ENCODE assay signal across 17 cellular contexts in genomic region chr3:133303430-133303829, GRCh38.
DNase-seq lines count a peak whose midpoint lies in the region; ATAC-seq and TF ChIP-seq lines count a peak whose summit lies in the region.
"Had no signal": no experiment of that assay in that cellular context is flagged by ENCODE, and none has a peak within 500 bp of the region (broad histone marks: within the 10 kb centered on the region; RNA-seq: fewer than 3 reads in every experiment).

No MANE protein-coding gene starts in this region.

- H4K20me1 ChIP-seq in IMR-90 (ENCODE audit: insufficient read depth, low read length) (no peaks in the 10 kb centered on the region), osteoblast (ENCODE audit: insufficient read depth, low read length) (no peaks in the 10 kb centered on the region)

- peak overlapping the region; percentile 94; the same call in 1 of the 2 replicates for H3K4ac ChIP-seq in IMR-90 (ENCODE audit: low read depth, low read length)

- H2BK15ac ChIP-seq in IMR-90 (ENCODE audit: low read depth, low read length), result no peak overlapping the region; the same call in 2 of the 3 replicates

- in situ Hi-C loops in IMR-90 (cut with MboI; ENCODE audit: low sequenced_read_pairs) (no loop called here), brain microvascular endothelial cell (cut with HindIII; ENCODE audit: low pct_ligation_motif_present, low sequenced_read_pairs) (no loop called here)

- no peak for TF ChIP-seq POLR2A in IMR-90 (IDR thresholded peaks at IDR 0.05; ENCODE audit: low read depth, low read length)

- BruUV-seq in IMR-90 (replicated peaks; lab: Mats Ljungman, UMichigan), result no TSS peak

- H3K9me1 ChIP-seq in IMR-90 (ENCODE audit: insufficient read depth, low read length), result peaks cover 9% of the 10 kb centered on the region

- H4K5ac ChIP-seq in IMR-90 (ENCODE audit: low read depth, low read length), result no peak overlapping the region; the same call in 1 of the 2 replicates

- DNase-seq in EL (peak; percentile 39), IMR-90 (peak; percentile 42), brain microvascular endothelial cell (no peak), osteoblast (ENCODE audit: insufficient read length, low spot score, missing footprints) (peak; percentile 23), NCI-H226 (no peak)
- no peak for DNase-seq in stimulated activated CD4-positive, alpha-beta T cell treated with anti-CD3 and anti-CD28 coated beads, Interleukin-4, amount 100 ng/mL, for 1 hour
- DNase-seq: AML-193; Caco-2; CD4-positive, alpha-beta T cell; GM23248 had no signal

- POLR2A ChIA-PET in IMR-90 (lab: Charles Lee; ENCODE audit: unreplicated experiment), result no interaction called here

- no peak overlapping the region for H3K14ac ChIP-seq in IMR-90 (replicated peaks; ENCODE audit: low read depth, low read length)

- peak overlapping the region; percentile 42 to 91; a peak in 3 of 4 replicates for H4K8ac ChIP-seq in IMR-90 (ENCODE audit: low read depth in 2 of 2, low read length in 2 of 2)

- H3K9me3 ChIP-seq in IMR-90 (ENCODE audit: control insufficient read depth, insufficient read depth, low read length) (no peaks in the 10 kb centered on the region), osteoblast (ENCODE audit: low read depth, low read length) (no peaks in the 10 kb centered on the region)
- H3K9me3 ChIP-seq: Caco-2, HAP-1 had no signal

- TF ChIP-seq CTCF in IMR-90 (conservative IDR thresholded peaks at IDR 0.05; ENCODE audit: low read depth, low read length) (no peak), brain microvascular endothelial cell (IDR thresholded peaks at IDR 0.05; ENCODE audit: low read depth, low read length, missing control alignments) (no peak), osteoblast (IDR thresholded peaks at IDR 0.05; ENCODE audit: extremely low read depth, low read depth, low read length) (no peak)

- H2AK9ac ChIP-seq in IMR-90 (replicated peaks; ENCODE audit: low read depth, low read length, poor library complexity), result no peak overlapping the region

- H3K27me3 ChIP-seq in IMR-90 (ENCODE audit: control insufficient read depth, insufficient read depth, low read length) (no peaks in the 10 kb centered on the region), brain microvascular endothelial cell (replicated peaks) (no peaks in the 10 kb centered on the region), osteoblast (ENCODE audit: insufficient read depth, low read length) (no peaks in the 10 kb centered on the region)

- intact Hi-C loops in IMR-90 (cut with micrococcal nuclease), result no loop called here

- no peak overlapping the region for H3K9ac ChIP-seq in IMR-90 (ENCODE audit: low read depth, low read length)
- H3K9ac ChIP-seq: GM23248 had no signal

- no peak overlapping the region for H3K4me3 ChIP-seq in IMR-90 (ENCODE audit: insufficient read depth, low read depth, low read length)
- no peak overlapping the region for H3K4me3 ChIP-seq in brain microvascular endothelial cell (ENCODE audit: low read depth, low read length)
- H3K4me3 ChIP-seq in osteoblast (ENCODE audit: insufficient read depth, low read length), result no peak overlapping the region
- H3K4me3 ChIP-seq: GM12878, GM23248, HAP-1, K562 had no signal

- ATAC-seq in IMR-90 (ENCODE audit: low read depth), result peak; percentile 36
- no peak for ATAC-seq in GM21576 (IDR thresholded peaks at IDR 0.05; ENCODE audit: unreplicated experiment)
- no peak for ATAC-seq in HG03442 (IDR thresholded peaks at IDR 0.05; ENCODE audit: unreplicated experiment)
- ATAC-seq: GM12878, K562 had no signal

- peak overlapping the region; percentile 99 for H2BK20ac ChIP-seq in IMR-90 (ENCODE audit: low read depth, low read length)

- H3K23ac ChIP-seq in IMR-90 (ENCODE audit: low read depth, low read length), result peak overlapping the region; percentile 81; the same call in 1 of the 2 replicates

- no CpG with 5 or more reads among the region's 1 CpG for WGBS in IMR-90 (ENCODE audit: extremely low coverage in 2 of 2, insufficient read length in 1 of 2), 2 experiments

- no peak overlapping the region for H2AK5ac ChIP-seq in IMR-90 (ENCODE audit: low read depth, low read length)

- H3K27ac ChIP-seq in IMR-90 (ENCODE audit: insufficient read depth, low read length), result no peak overlapping the region
- H3K27ac ChIP-seq in brain microvascular endothelial cell, result peak overlapping the region; percentile 7
- H3K27ac ChIP-seq in osteoblast (ENCODE audit: low read depth, low read length), result no peak overlapping the region
- H3K27ac ChIP-seq: C4-2B, GM23248, HL-60 had no signal

- peak overlapping the region; percentile 97 for H2BK120ac ChIP-seq in IMR-90 (ENCODE audit: low read depth, low read length)

- dilution Hi-C loops in IMR-90 (cut with HindIII; ENCODE audit: low sequenced_read_pairs, unreplicated experiment), result no loop called here

- H3K36me3 ChIP-seq in IMR-90 (ENCODE audit: control insufficient read depth, insufficient read depth, low read length) (no peaks in the 10 kb centered on the region), brain microvascular endothelial cell (replicated peaks) (no peaks in the 10 kb centered on the region), osteoblast (ENCODE audit: insufficient read depth, low read length) (no peaks in the 10 kb centered on the region)
- H3K36me3 ChIP-seq: HAP-1 had no signal

- H3K56ac ChIP-seq in IMR-90 (ENCODE audit: extremely low read depth, insufficient read depth, low read length), result no peak overlapping the region

- TF ChIP-seq RAD21 in IMR-90 (IDR thresholded peaks at IDR 0.05; ENCODE audit: low read length), result no peak

- H3K4me2 ChIP-seq in IMR-90 (ENCODE audit: low read depth, low read length) (no peak overlapping the region), osteoblast (ENCODE audit: insufficient read depth, low read length) (no peak overlapping the region)

- H3K18ac ChIP-seq in IMR-90 (ENCODE audit: low read depth, low read length), result no peak overlapping the region; the same call in 1 of the 2 replicates

- H2AFZ ChIP-seq in IMR-90 (replicated peaks; ENCODE audit: low read length, poor library complexity) (no peak overlapping the region), osteoblast (ENCODE audit: low read length) (no peak overlapping the region)
- H2AFZ ChIP-seq: GM23248 had no signal

- H4K91ac ChIP-seq in IMR-90 (ENCODE audit: insufficient read depth, low read depth, low read length), result peak overlapping the region; percentile 78; the same call in 1 of the 2 replicates

- CTCF ChIA-PET in IMR-90 (lab: Yijun Ruan, JAX), result no interaction called here

- H2BK5ac ChIP-seq in IMR-90 (ENCODE audit: low read depth, low read length, poor library complexity, severe bottlenecking), result peak overlapping the region; percentile 79

- H3K4me1 ChIP-seq in IMR-90 (ENCODE audit: control insufficient read depth, insufficient read depth, low read length) (peaks cover 17% of the 10 kb centered on the region; the same call in 1 of the 2 replicates), osteoblast (ENCODE audit: insufficient read depth, low read length) (peaks cover 16% of the 10 kb centered on the region)
- H3K4me1 ChIP-seq: Caco-2, HAP-1 had no signal

- no peaks in the 10 kb centered on the region for H3K79me1 ChIP-seq in IMR-90 (ENCODE audit: low read depth in 1 of 2, low read length in 2 of 2)

- H3K79me2 ChIP-seq in osteoblast (ENCODE audit: insufficient read depth, low read length), result no peaks in the 10 kb centered on the region

TF ChIP-seq in IMR-90, 13 proteins besides CTCF, POLR2A, EP300 and RAD21:
- TF ChIP-seq, protein P1, sequence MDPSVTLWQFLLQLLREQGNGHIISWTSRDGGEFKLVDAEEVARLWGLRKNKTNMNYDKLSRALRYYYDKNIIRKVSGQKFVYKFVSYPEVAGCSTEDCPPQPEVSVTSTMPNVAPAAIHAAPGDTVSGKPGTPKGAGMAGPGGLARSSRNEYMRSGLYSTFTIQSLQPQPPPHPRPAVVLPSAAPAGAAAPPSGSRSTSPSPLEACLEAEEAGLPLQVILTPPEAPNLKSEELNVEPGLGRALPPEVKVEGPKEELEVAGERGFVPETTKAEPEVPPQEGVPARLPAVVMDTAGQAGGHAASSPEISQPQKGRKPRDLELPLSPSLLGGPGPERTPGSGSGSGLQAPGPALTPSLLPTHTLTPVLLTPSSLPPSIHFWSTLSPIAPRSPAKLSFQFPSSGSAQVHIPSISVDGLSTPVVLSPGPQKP (IDR thresholded peaks at IDR 0.05; ENCODE audit: borderline replicate concordance, low read depth, low read length), result no peak
TF ChIP-seq in IMR-90: peak in this region for 0.

Comparison
In these comparisons a context has a peak if more than half of its experiments do, and no peak if none do; other contexts are left out.
1. DNase-seq: peak in EL (single experiment), IMR-90 (single experiment) and osteoblast (single experiment); none in brain microvascular endothelial cell (single experiment), NCI-H226 (single experiment) and stimulated activated CD4-positive, alpha-beta T cell treated with anti-CD3 and anti-CD28 coated beads, Interleukin-4, amount 100 ng/mL, for 1 hour (single experiment).